In genomic region chr15:55168350-55168974, GRCh38 we compare ENCODE assay signal across 9 cellular contexts. TPM values are rescaled to one million over a fixed set of nuclear protein-coding genes. Genes with fewer than 3 reads are reported as not detected.
DNase-seq lines count a peak whose midpoint lies in the region; ATAC-seq, FAIRE-seq and TF ChIP-seq lines count a peak whose summit lies in the region.
"Had no signal": no experiment of that assay in that cellular context is flagged by ENCODE, and none has a peak within 500 bp of the region (broad histone marks: within the 10 kb centered on the region; RNA-seq: fewer than 3 reads in every experiment).

No MANE protein-coding gene starts in this region.

- no peaks in the 10 kb centered on the region for H3K79me2 ChIP-seq in PC-3 (ENCODE audit: low read length)

- no peaks in the 10 kb centered on the region for H3F3A ChIP-seq in PC-3 (ENCODE audit: low read length, unreplicated experiment)

- POLR2A ChIA-PET in PC-3 (lab: Charles Lee; ENCODE audit: unreplicated experiment), result interaction anchor here (0.5 kb wide), 1 partner anchor 689 kb away, joined by 6 read pairs; no protein-coding TSS in a partner anchor

- H3K4me1 ChIP-seq in PC-3 (ENCODE audit: insufficient read depth, low read length), result no peaks in the 10 kb centered on the region

- FAIRE-seq in urothelium cell line (lab: Jason Lieb, UNC), result no peak
- FAIRE-seq: frontal cortex had no signal

- peak; percentile 78 for TF ChIP-seq CTCF in PC-3 (conservative IDR thresholded peaks at IDR 0.05; ENCODE audit: low read depth, low read length)
- TF ChIP-seq CTCF in fibroblast of the aortic adventitia (IDR thresholded peaks at IDR 0.05; ENCODE audit: insufficient read depth, low read length), result peak; percentile 89

- DNase-seq in ELF-1 (ENCODE audit: low read depth, low spot score), result peak; percentile 77
- DNase-seq in HuH-7.5 (ENCODE audit: low spot score), result peak; percentile 34
- peak; percentile 73 for DNase-seq in PC-3
- peak; percentile 46 for DNase-seq in activated T-cell treated with anti-CD3 and anti-CD28 coated beads, Interleukin-2, amount 50 U/mL, for 1 hour
- DNase-seq in fibroblast of the aortic adventitia (ENCODE audit: low read depth), result peak; percentile 66
- peak; percentile 8 for DNase-seq in occipital lobe (lab: John Stamatoyannopoulos, UW)
- DNase-seq in urothelium cell line (ENCODE audit: low spot score), result peak; percentile 63

- no peak overlapping the region for H3K27ac ChIP-seq in PC-3 (ENCODE audit: low read length)

- CTCF ChIA-PET in PC-3 (lab: Charles Lee), result interaction anchor here (0.6 kb wide), 1 partner anchor 51 kb away, joined by 3 read pairs; no protein-coding TSS in a partner anchor

- no peaks in the 10 kb centered on the region for H3K9me3 ChIP-seq in PC-3 (ENCODE audit: low read length)

- H3K27me3 ChIP-seq in PC-3 (ENCODE audit: low read length), result no peaks in the 10 kb centered on the region

- H3K4me3 ChIP-seq in PC-3 (ENCODE audit: low read length), result no peak overlapping the region
- H3K4me3 ChIP-seq in fibroblast of the aortic adventitia (ENCODE audit: low read depth, low read length), result no peak overlapping the region

- H4K20me1 ChIP-seq in PC-3 (ENCODE audit: low read length), result no peaks in the 10 kb centered on the region

- no peak overlapping the region for H3K4me2 ChIP-seq in PC-3 (ENCODE audit: low read length)

- BruUV-seq in PC-3 (replicated peaks; lab: Mats Ljungman, UMichigan), result no TSS peak

- peak; percentile 86 for ATAC-seq in GM21529 (IDR thresholded peaks at IDR 0.05; ENCODE audit: unreplicated experiment)
- peak; percentile 89 for ATAC-seq in PC-3

- H2AFZ ChIP-seq in PC-3 (ENCODE audit: low read length), result no peak overlapping the region

- H3K9ac ChIP-seq in PC-3 (ENCODE audit: low read length), result no peak overlapping the region

- H3K9me2 ChIP-seq in PC-3 (replicated peaks; ENCODE audit: low read length), result no peaks in the 10 kb centered on the region

- intact Hi-C loops in PC-3 (cut with micrococcal nuclease), result no loop called here

- no peaks in the 10 kb centered on the region for H3K36me3 ChIP-seq in PC-3 (ENCODE audit: low read depth, low read length)

RNA-seq across cellular contexts. Expression of gene RSL24D1, which starts 28.3 kb away (rescaled TPM):
- total RNA-seq in PC-3 (2014; rRNA removed) (37.0 and 43.5 TPM in 2 replicates), fibroblast of the aortic adventitia (ENCODE audit: low replicate concordance) (131 and 149 TPM in 2 replicates), occipital lobe (175 TPM)

Comparison
In these comparisons a context has a peak if more than half of its experiments do, and no peak if none do; other contexts are left out.
1. DNase-seq: peak in every context shown above with its lines; median percentile 77 in ELF-1; 73 in PC-3; 66 in fibroblast of the aortic adventitia; 63 in urothelium cell line; 46 in activated T-cell treated with anti-CD3 and anti-CD28 coated beads, Interleukin-2, amount 50 U/mL, for 1 hour; 34 in HuH-7.5; 8 in occipital lobe.